In the genomic region with DNA sequence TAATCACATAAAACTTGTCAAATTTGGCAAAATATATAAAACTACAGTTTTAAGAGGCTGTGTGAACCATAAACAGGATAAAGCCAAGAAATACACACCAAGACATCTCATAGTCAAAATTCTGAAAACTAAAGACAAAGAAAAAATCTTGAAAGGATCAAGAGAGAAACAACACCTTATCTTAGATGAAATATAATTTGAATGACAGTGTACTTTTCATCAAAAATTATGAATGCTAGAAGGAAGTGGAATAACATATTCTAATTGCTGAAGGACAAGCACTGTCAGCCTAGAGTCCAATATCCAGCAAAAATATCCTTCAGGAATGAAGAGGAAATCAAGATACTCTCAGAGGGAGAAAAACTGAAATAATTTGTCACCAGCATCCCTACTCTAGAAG, we compare ENCODE assay signal across 2 cellular contexts.
TF ChIP-seq lines count a peak whose summit lies in the region.

No MANE protein-coding gene starts in this region.

TF ChIP-seq in HCT116, 20 proteins besides CTCF, POLR2A, EP300 and RAD21:
- TF ChIP-seq CBX3 (IDR thresholded peaks at IDR 0.05; ENCODE audit: low read depth) = peak; percentile 65; the same call in 1 of the 2 replicates
- TF ChIP-seq, protein P1, sequence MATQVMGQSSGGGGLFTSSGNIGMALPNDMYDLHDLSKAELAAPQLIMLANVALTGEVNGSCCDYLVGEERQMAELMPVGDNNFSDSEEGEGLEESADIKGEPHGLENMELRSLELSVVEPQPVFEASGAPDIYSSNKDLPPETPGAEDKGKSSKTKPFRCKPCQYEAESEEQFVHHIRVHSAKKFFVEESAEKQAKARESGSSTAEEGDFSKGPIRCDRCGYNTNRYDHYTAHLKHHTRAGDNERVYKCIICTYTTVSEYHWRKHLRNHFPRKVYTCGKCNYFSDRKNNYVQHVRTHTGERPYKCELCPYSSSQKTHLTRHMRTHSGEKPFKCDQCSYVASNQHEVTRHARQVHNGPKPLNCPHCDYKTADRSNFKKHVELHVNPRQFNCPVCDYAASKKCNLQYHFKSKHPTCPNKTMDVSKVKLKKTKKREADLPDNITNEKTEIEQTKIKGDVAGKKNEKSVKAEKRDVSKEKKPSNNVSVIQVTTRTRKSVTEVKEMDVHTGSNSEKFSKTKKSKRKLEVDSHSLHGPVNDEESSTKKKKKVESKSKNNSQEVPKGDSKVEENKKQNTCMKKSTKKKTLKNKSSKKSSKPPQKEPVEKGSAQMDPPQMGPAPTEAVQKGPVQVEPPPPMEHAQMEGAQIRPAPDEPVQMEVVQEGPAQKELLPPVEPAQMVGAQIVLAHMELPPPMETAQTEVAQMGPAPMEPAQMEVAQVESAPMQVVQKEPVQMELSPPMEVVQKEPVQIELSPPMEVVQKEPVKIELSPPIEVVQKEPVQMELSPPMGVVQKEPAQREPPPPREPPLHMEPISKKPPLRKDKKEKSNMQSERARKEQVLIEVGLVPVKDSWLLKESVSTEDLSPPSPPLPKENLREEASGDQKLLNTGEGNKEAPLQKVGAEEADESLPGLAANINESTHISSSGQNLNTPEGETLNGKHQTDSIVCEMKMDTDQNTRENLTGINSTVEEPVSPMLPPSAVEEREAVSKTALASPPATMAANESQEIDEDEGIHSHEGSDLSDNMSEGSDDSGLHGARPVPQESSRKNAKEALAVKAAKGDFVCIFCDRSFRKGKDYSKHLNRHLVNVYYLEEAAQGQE (IDR thresholded peaks at IDR 0.05; ENCODE audit: low read depth) = no peak

TF ChIP-seq in K562, 482 proteins besides CTCF, POLR2A, EP300 and RAD21:
- TF ChIP-seq CREBBP (IDR thresholded peaks at IDR 0.05; ENCODE audit: low read depth, low read length) = no peak
- TF ChIP-seq TRIM28 (IDR thresholded peaks at IDR 0.05) = peak; percentile 77; the same call in 1 of the 2 replicates
